ENCODE assay signal across 28 cellular contexts in the genomic region with DNA sequence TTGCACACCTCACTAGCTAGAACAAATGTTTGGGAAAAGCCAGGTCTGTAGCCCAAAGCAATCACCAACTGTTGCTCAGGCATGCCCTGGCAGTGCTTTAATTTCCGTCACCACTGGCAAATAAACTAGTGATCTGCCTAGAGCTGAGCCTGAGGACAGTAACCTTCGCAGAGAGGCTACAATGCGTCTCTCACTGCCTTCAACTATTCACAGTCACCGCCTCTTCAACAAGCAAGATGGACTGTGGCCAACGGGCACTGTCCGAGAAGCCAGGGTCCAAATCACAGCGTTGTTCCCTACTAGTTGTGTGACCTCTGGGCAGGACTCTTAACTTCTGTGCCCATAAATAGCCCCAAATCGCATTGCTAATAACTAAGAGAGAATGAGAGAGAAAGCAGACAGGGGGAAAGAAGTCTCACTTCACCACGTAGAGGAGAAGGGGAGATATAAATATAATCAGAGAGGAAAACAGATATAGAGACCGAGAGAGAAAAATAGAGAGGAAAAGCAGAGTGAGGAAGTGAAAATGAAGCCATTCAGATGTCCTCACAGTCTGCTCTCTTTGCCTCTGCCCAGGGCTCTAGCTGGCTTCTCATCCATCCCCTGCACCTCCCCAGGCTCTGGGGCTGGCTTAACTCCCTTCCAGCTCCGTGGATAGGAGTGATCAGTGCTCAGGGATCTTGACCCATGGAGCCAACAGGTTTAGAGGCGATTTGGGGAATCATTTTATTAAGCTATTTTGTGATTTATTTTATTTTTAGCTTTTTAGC.
DNase-seq lines count a peak whose midpoint lies in the region; ATAC-seq and TF ChIP-seq lines count a peak whose summit lies in the region.
"Had no signal": no experiment of that assay in that cellular context is flagged by ENCODE, and none has a peak within 500 bp of the region (broad histone marks: within the 10 kb centered on the region; RNA-seq: fewer than 3 reads in every experiment).

No MANE protein-coding gene starts in this region.

- H3K27ac ChIP-seq in heart left ventricle (peak overlapping the region; percentile 36 to 87 (median 75)), psoas muscle (no peak overlapping the region)
- H3K27ac ChIP-seq: brain microvascular endothelial cell, skin epidermis, uterus had no signal

- no peaks in the 10 kb centered on the region for H3K36me3 Mint-ChIP-seq in Caco-2 (ENCODE audit: insufficient read depth, unreplicated experiment)
- H3K36me3 Mint-ChIP-seq: CD14-positive monocyte had no signal

- CTCF ChIA-PET in Caco-2 (lab: Charles Lee), result no interaction called here

- no peaks in the 10 kb centered on the region for H3K27me3 Mint-ChIP-seq in Caco-2 (ENCODE audit: insufficient read depth, unreplicated experiment)

- WGBS in heart left ventricle, 4 donors, result 27 to 38% (median 34%) methylated on average over 12 of the region's 12 CpGs
- 17 to 26% (median 24%) methylated on average over 12 of the region's 12 CpGs for WGBS in psoas muscle, 3 donors

- peak; percentile 27 for DNase-seq in NCI-H69 (lab: John Stamatoyannopoulos, UW)
- DNase-seq in heart left ventricle, result peak in 4 of 5 donors; percentile 44 to 87 (median 74)
- peak in 1 of 2 donors; percentile 48 for DNase-seq in psoas muscle
- no peak for DNase-seq in Caco-2
- DNase-seq in activated naive CD4-positive, alpha-beta T cell treated with anti-CD3 and anti-CD28 coated beads, Interleukin-2, amount 50 U/mL, for 16 hours, result no peak
- DNase-seq: activated B cell treated with CpG ODN at 0.5 μM for 24 hours; activated CD4-positive, alpha-beta T cell treated with anti-CD3 and anti-CD28 coated beads, Interleukin-2, amount 50 U/mL, for 48 hours; activated CD8-positive, alpha-beta memory T cell treated with anti-CD3 and anti-CD28 coated beads, Interleukin-2, amount 50 U/mL, for 48 hours; activated naive CD8-positive, alpha-beta T cell treated with anti-CD3 and anti-CD28 coated beads, Interleukin-2, amount 50 U/mL, for 24 hours; brain microvascular endothelial cell; cortex of kidney; NCI-H1105; NCI-H2081; NCI-H446 treated with DMSO at 0.1 percent for 48 hours; RPMI8226; stimulated activated CD4-positive, alpha-beta T cell treated with anti-CD3 and anti-CD28 coated beads, Interleukin-1b, Interleukin-23, amount 100 ng/mL, for 48 hours; uterus had no signal

- peak overlapping the region in 6 of 12 donors; percentile 20 to 38 (median 22) for H3K4me3 ChIP-seq in heart left ventricle
- H3K4me3 ChIP-seq in psoas muscle, result peak overlapping the region; percentile 43
- no peak overlapping the region for H3K4me3 ChIP-seq in Caco-2 (ENCODE audit: low read depth, low read length)
- H3K4me3 ChIP-seq: skin epidermis, uterus had no signal

- H3K9me3 ChIP-seq in heart left ventricle, result no peaks in the 10 kb centered on the region
- H3K9me3 ChIP-seq in psoas muscle, result no peaks in the 10 kb centered on the region
- H3K9me3 ChIP-seq in Caco-2, result no peaks in the 10 kb centered on the region
- H3K9me3 ChIP-seq: uterus had no signal

- no peak for TF ChIP-seq POLR2A in heart left ventricle (IDR thresholded peaks at IDR 0.05)

- no peaks in the 10 kb centered on the region for H3K9me3 Mint-ChIP-seq in Caco-2 (ENCODE audit: unreplicated experiment)
- H3K9me3 Mint-ChIP-seq: activated B cell treated with CpG ODN at 0.5 μM for 24 hours; activated naive CD8-positive, alpha-beta T cell treated with anti-CD3 and anti-CD28 coated beads, Interleukin-2, amount 50 U/mL, for 24 hours; activated T-helper 2 cell treated with anti-CD3 and anti-CD28 coated beads, Interferon-gamma antibody, Interleukin-2, Interleukin-4, amounts not matched to agents 10 μg/mL and 5 μg/mL and 100 μg/mL, durations not matched to agents 14 hours and 24 hours and 36 hours; nephron; T-helper 2 cell treated with Interferon-gamma antibody and Interleukin-4, amounts not matched to agents 5 μg/mL and 100 μg/mL, for 36 hours had no signal

- H3K4me3 Mint-ChIP-seq in Caco-2 (ENCODE audit: unreplicated experiment), result no peak overlapping the region
- H3K4me3 Mint-ChIP-seq: activated B cell treated with CpG ODN at 0.5 μM for 24 hours; activated naive CD8-positive, alpha-beta T cell treated with anti-CD3 and anti-CD28 coated beads, Interleukin-2, amount 50 U/mL, for 24 hours; CD14-positive monocyte; nephron; T-helper 2 cell treated with Interferon-gamma antibody and Interleukin-4, amounts not matched to agents 5 μg/mL and 100 μg/mL, for 36 hours had no signal

- POLR2A ChIA-PET in Caco-2 (lab: Charles Lee), result no interaction called here

- H3K36me3 ChIP-seq in heart left ventricle (no peaks in the 10 kb centered on the region), psoas muscle (ENCODE audit: insufficient read depth in 1 of 2, low read depth in 1 of 2) (no peaks in the 10 kb centered on the region), Caco-2 (ENCODE audit: control insufficient read depth, insufficient read depth, low read length) (no peaks in the 10 kb centered on the region)
- H3K36me3 ChIP-seq: brain microvascular endothelial cell, uterus had no signal

- peaks cover 6% of the 10 kb centered on the region for H3K4me1 Mint-ChIP-seq in Caco-2 (ENCODE audit: low read depth, unreplicated experiment)
- H3K4me1 Mint-ChIP-seq: activated naive CD8-positive, alpha-beta T cell treated with anti-CD3 and anti-CD28 coated beads, Interleukin-2, amount 50 U/mL, for 24 hours; CD14-positive monocyte had no signal

- BruUV-seq in Caco-2 (replicated peaks; lab: Mats Ljungman, UMichigan), result no TSS peak

- intact Hi-C loops in heart left ventricle (cut with DNase I) (loop anchor here in 3 of 10 donors (10.0 kb wide), 3 partner anchors 51 to 119 kb away; no protein-coding TSS in a partner anchor), psoas muscle (cut with DNase I) (no loop called here), Caco-2 (cut with micrococcal nuclease; ENCODE audit: unreplicated experiment) (no loop called here)

- TF ChIP-seq CTCF in heart left ventricle (IDR thresholded peaks at IDR 0.05), result no peak
- TF ChIP-seq CTCF in psoas muscle (IDR thresholded peaks at IDR 0.05), result no peak
- no peak for TF ChIP-seq CTCF in Caco-2 (IDR thresholded peaks at IDR 0.05; ENCODE audit: insufficient read depth in 1 of 2, low read depth in 1 of 2, low read length in 1 of 2, severe bottlenecking in 1 of 2, unreplicated experiment in 1 of 2)

- H3K27me3 ChIP-seq in heart left ventricle (no peaks in the 10 kb centered on the region), psoas muscle (ENCODE audit: insufficient read depth in 3 of 3, low read length in 2 of 3) (no peaks in the 10 kb centered on the region), Caco-2 (replicated peaks; ENCODE audit: control insufficient read depth, insufficient read depth, low read length) (no peaks in the 10 kb centered on the region)
- H3K27me3 ChIP-seq: brain microvascular endothelial cell, uterus had no signal

- ATAC-seq in GM19395 (IDR thresholded peaks at IDR 0.05; ENCODE audit: unreplicated experiment) (peak; percentile 58), heart left ventricle (peak; percentile 89 to 96 (median 92)), psoas muscle (peak; percentile 30 to 63 (median 47)), HG03457 (IDR thresholded peaks at IDR 0.05; ENCODE audit: unreplicated experiment) (no peak), HG03469 (IDR thresholded peaks at IDR 0.05; ENCODE audit: unreplicated experiment) (no peak)
- ATAC-seq: activated naive CD8-positive, alpha-beta T cell treated with anti-CD3 and anti-CD28 coated beads, Interleukin-2, amount 50 U/mL, for 24 hours; HCT116; left lobe of liver had no signal

- no peak overlapping the region for H3K27ac Mint-ChIP-seq in Caco-2 (ENCODE audit: unreplicated experiment)
- H3K27ac Mint-ChIP-seq: activated B cell treated with CpG ODN at 0.5 μM for 24 hours; activated naive CD8-positive, alpha-beta T cell treated with anti-CD3 and anti-CD28 coated beads, Interleukin-2, amount 50 U/mL, for 24 hours; activated T-helper 2 cell treated with anti-CD3 and anti-CD28 coated beads, Interferon-gamma antibody, Interleukin-2, Interleukin-4, amounts not matched to agents 10 μg/mL and 5 μg/mL and 100 μg/mL, durations not matched to agents 14 hours and 24 hours and 36 hours; CD14-positive monocyte; nephron; progenitor cell of endocrine pancreas; T-helper 2 cell treated with Interferon-gamma antibody and Interleukin-4, amounts not matched to agents 5 μg/mL and 100 μg/mL, for 36 hours had no signal

- H3K4me1 ChIP-seq in heart left ventricle (peaks cover 0 to 13% (median 7%) of the 10 kb centered on the region in 12 donors), psoas muscle (peaks cover 9% of the 10 kb centered on the region), Caco-2 (peaks cover 3% of the 10 kb centered on the region; the same call in 1 of the 2 replicates)
- H3K4me1 ChIP-seq: uterus had no signal

Comparison
In these comparisons a context has a peak if more than half of its experiments do, and no peak if none do; other contexts are left out.
1. ATAC-seq: peak in GM19395 (single experiment), heart left ventricle (4 of 4) and psoas muscle (4 of 4); none in HG03457 (single experiment) and HG03469 (single experiment).
2. DNase-seq: peak in NCI-H69 (single experiment) and heart left ventricle (4 of 5); none in Caco-2 (0 of 2) and activated naive CD4-positive, alpha-beta T cell treated with anti-CD3 and anti-CD28 coated beads, Interleukin-2, amount 50 U/mL, for 16 hours (single experiment).